ENCODE assay signal across 25 cellular contexts in the genomic region with DNA sequence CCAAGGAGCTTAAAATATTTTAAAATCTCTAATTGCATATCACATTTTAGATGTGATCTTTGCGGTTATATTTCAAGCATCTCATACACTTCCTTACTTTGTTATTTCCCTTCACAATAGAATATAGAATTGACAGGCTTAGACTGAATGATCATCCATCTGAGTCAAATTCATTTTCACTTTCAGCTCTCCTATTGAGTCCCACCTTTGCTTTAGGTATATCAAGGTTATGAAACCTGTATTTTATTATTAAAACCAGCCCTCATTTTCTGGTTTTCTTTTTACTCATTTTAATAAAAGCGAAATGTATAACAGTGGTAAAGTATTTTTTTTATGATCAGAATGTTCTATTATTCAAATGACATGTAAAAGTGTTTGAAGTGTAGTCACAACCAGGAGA.
DNase-seq lines count a peak whose midpoint lies in the region; ATAC-seq and TF ChIP-seq lines count a peak whose summit lies in the region.
"Had no signal": no experiment of that assay in that cellular context is flagged by ENCODE, and none has a peak within 500 bp of the region (broad histone marks: within the 10 kb centered on the region; RNA-seq: fewer than 3 reads in every experiment).

No MANE protein-coding gene starts in this region.

- 81% methylated on average over 2 of the region's 2 CpGs for whole genome bisulfite sequencing in right lobe of liver (ENCODE audit: insufficient coverage, low coverage, low lambda C conversion rate, missing lambda C conversion rate)

- H3K27ac ChIP-seq in right lobe of liver, result no peak overlapping the region
- H3K27ac ChIP-seq: A549, ascending aorta, C4-2B, heart left ventricle, parathyroid adenoma, Peyer's patch had no signal

- no peak overlapping the region for H3K4me3 ChIP-seq in right lobe of liver
- H3K4me3 ChIP-seq: A549, ascending aorta, heart left ventricle, Peyer's patch had no signal

- H3K9me3 ChIP-seq in right lobe of liver, result no peaks in the 10 kb centered on the region
- H3K9me3 ChIP-seq: A549, ascending aorta, Peyer's patch, SK-N-SH had no signal

- TF ChIP-seq CTCF in right lobe of liver (IDR thresholded peaks at IDR 0.05), result no peak

- intact Hi-C loops in right lobe of liver (cut with DNase I), result no loop called here

- H3K4me1 ChIP-seq in right lobe of liver, result no peaks in the 10 kb centered on the region
- H3K4me1 ChIP-seq: ascending aorta, parathyroid adenoma, Peyer's patch had no signal

- no peak for DNase-seq in NCI-H526 treated with DMSO at 0.1 percent for 48 hours (lab: John Stamatoyannopoulos, UW)
- no peak for DNase-seq in right lobe of liver
- DNase-seq in NCI-H187 (lab: John Stamatoyannopoulos, UW), result no peak
- DNase-seq in activated CD4-positive, alpha-beta T cell treated with anti-CD3 and anti-CD28 coated beads for 48 hours, result no peak
- DNase-seq: activated naive CD4-positive, alpha-beta T cell treated with Interleukin-2 at 50 U/mL for 16 hours; DMS153; endodermal cell; heart left ventricle; KG1; mesenchymal stem cell; naive thymus-derived CD8-positive, alpha-beta T cell; NCI-H1048; NCI-H2107; NCI-H82; Peyer's patch; SK-N-SH; stimulated activated CD4-positive, alpha-beta T cell treated with anti-CD3 and anti-CD28 coated beads, Interleukin-2, amount 100 ng/mL, for 48 hours had no signal

- no peaks in the 10 kb centered on the region for H3K36me3 ChIP-seq in right lobe of liver
- H3K36me3 ChIP-seq: ascending aorta, heart left ventricle, Peyer's patch had no signal

- TF ChIP-seq POLR2A in GM18505 (IDR thresholded peaks at IDR 0.05; ENCODE audit: borderline replicate concordance, extremely low read depth, insufficient read depth, insufficient read length), result no peak
- no peak for TF ChIP-seq POLR2A in right lobe of liver (IDR thresholded peaks at IDR 0.05)

- ATAC-seq in GM18505 (IDR thresholded peaks at IDR 0.05; ENCODE audit: unreplicated experiment), result peak; percentile 78
- peak; percentile 78 for ATAC-seq in GM19455 (IDR thresholded peaks at IDR 0.05; ENCODE audit: unreplicated experiment)
- ATAC-seq in HG02759 (IDR thresholded peaks at IDR 0.05; ENCODE audit: unreplicated experiment), result peak; percentile 62
- peak; percentile 81 for ATAC-seq in HG03378 (IDR thresholded peaks at IDR 0.05; ENCODE audit: unreplicated experiment)
- ATAC-seq in right lobe of liver, result no peak
- ATAC-seq: A549; heart left ventricle; naive thymus-derived CD8-positive, alpha-beta T cell had no signal

- no peaks in the 10 kb centered on the region for H3K27me3 ChIP-seq in right lobe of liver
- H3K27me3 ChIP-seq: ascending aorta, heart left ventricle, Peyer's patch had no signal

Comparison
In these comparisons a context has a peak if more than half of its experiments do, and no peak if none do; other contexts are left out.
1. ATAC-seq: peak in GM18505 (single experiment), GM19455 (single experiment), HG02759 (single experiment) and HG03378 (single experiment); none in right lobe of liver (0 of 4).